Comparison of ENCODE assay signal across 8 cellular contexts in the genomic region with DNA sequence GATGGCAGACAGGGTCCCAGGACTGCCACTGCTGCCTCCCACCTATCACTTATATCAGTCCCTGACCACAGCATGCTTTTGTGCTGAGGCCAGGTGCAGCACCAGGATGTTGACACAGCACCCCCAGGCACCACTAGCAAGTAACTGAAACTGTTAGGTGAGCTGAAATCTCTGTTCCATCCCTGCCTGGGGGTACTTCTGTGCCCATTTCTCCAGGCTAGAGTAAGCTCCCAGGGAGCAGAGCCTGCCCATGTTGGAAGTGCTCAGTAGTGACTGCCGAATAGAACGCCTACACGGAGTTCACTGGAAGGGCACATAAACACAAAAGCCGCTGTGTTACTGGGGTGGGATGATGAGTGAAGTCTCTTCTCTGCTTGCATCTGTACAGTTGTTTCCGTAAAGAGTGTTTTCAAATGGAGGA. TPM values are rescaled to one million over a fixed set of nuclear protein-coding genes. Genes with fewer than 3 reads are reported as not detected.
DNase-seq lines count a peak whose midpoint lies in the region; ATAC-seq lines count a peak whose summit lies in the region.

No MANE protein-coding gene starts in this region.

- peak overlapping the region in 1 of 2 donors; percentile 38 for H3K9ac ChIP-seq in duodenal mucosa (ENCODE audit: low read depth in 1 of 2, low read length in 2 of 2)

- H3K27ac ChIP-seq in duodenal mucosa (ENCODE audit: low read depth, low read length): no peak overlapping the region

- H3K4me1 Mint-ChIP-seq in activated CD4-positive, alpha-beta T cell treated with anti-CD3 and anti-CD28 coated beads for 36 hours: peaks cover 13% of the 10 kb centered on the region
- peaks cover 5% of the 10 kb centered on the region for H3K4me1 Mint-ChIP-seq in T-helper 2 cell treated with Interferon-gamma antibody and Interleukin-4, amounts not matched to agents 5 μg/mL and 100 μg/mL, for 36 hours (ENCODE audit: low read depth)

- no peaks in the 10 kb centered on the region for H3K27me3 ChIP-seq in duodenal mucosa (ENCODE audit: control insufficient read depth in 1 of 2, insufficient read depth in 2 of 2, low read length in 2 of 2)

- peaks cover 0 to 9% of the 10 kb centered on the region in 2 donors for H3K36me3 ChIP-seq in duodenal mucosa (ENCODE audit: control insufficient read depth in 1 of 2, insufficient read depth in 2 of 2, low read length in 2 of 2)

- H3K4me3 Mint-ChIP-seq in activated CD4-positive, alpha-beta T cell treated with anti-CD3 and anti-CD28 coated beads for 36 hours: peak overlapping the region; percentile 45
- H3K4me3 Mint-ChIP-seq in T-helper 2 cell treated with Interferon-gamma antibody and Interleukin-4, amounts not matched to agents 5 μg/mL and 100 μg/mL, for 36 hours: peak overlapping the region; percentile 39

- H3K9me3 Mint-ChIP-seq in activated CD4-positive, alpha-beta T cell treated with anti-CD3 and anti-CD28 coated beads for 36 hours (ENCODE audit: low read depth): no peaks in the 10 kb centered on the region
- H3K9me3 Mint-ChIP-seq in T-helper 2 cell treated with Interferon-gamma antibody and Interleukin-4, amounts not matched to agents 5 μg/mL and 100 μg/mL, for 36 hours: no peaks in the 10 kb centered on the region

- peak; percentile 54 for ATAC-seq in activated CD4-positive, alpha-beta T cell treated with anti-CD3 and anti-CD28 coated beads for 36 hours
- no peak for ATAC-seq in GM21423 (IDR thresholded peaks at IDR 0.05; ENCODE audit: unreplicated experiment)
- no peak for ATAC-seq in HG03460 (IDR thresholded peaks at IDR 0.05; ENCODE audit: unreplicated experiment)

- peak; percentile 12 for DNase-seq in activated CD4-positive, alpha-beta T cell treated with anti-CD3 and anti-CD28 coated beads for 36 hours
- no peak for DNase-seq in activated CD4-positive, alpha-beta T cell treated with anti-CD3 and anti-CD28 coated beads, Interleukin-2, amount 50 U/mL, for 1 hour
- no peak for DNase-seq in T-helper 2 cell treated with Interferon-gamma antibody and Interleukin-4, amounts not matched to agents 5 μg/mL and 100 μg/mL, for 36 hours (ENCODE audit: low spot score)
- DNase-seq in stimulated activated CD8-positive, alpha-beta memory T cell treated with anti-CD3 and anti-CD28 coated beads, Interleukin-4, amount 100 ng/mL, for 48 hours: peak; percentile 31
- DNase-seq in inferior parietal cortex (ENCODE audit: extremely low spot score): no peak

- no peaks in the 10 kb centered on the region for H3K9me3 ChIP-seq in duodenal mucosa (ENCODE audit: control insufficient read depth in 1 of 2, low read length in 2 of 2)

- POLR2A ChIA-PET in activated CD4-positive, alpha-beta T cell treated with anti-CD3 and anti-CD28 coated beads for 36 hours (lab: Charles Lee): no interaction called here

- H3K36me3 Mint-ChIP-seq in activated CD4-positive, alpha-beta T cell treated with anti-CD3 and anti-CD28 coated beads for 36 hours (ENCODE audit: low read depth): peaks cover 11% of the 10 kb centered on the region
- H3K36me3 Mint-ChIP-seq in T-helper 2 cell treated with Interferon-gamma antibody and Interleukin-4, amounts not matched to agents 5 μg/mL and 100 μg/mL, for 36 hours (ENCODE audit: low read depth): no peaks in the 10 kb centered on the region

- H3K4me1 ChIP-seq in duodenal mucosa (ENCODE audit: control insufficient read depth in 1 of 2, insufficient read depth in 2 of 2, low read length in 2 of 2): no peaks in the 10 kb centered on the region

- no peaks in the 10 kb centered on the region for H3K27me3 Mint-ChIP-seq in activated CD4-positive, alpha-beta T cell treated with anti-CD3 and anti-CD28 coated beads for 36 hours
- no peaks in the 10 kb centered on the region for H3K27me3 Mint-ChIP-seq in T-helper 2 cell treated with Interferon-gamma antibody and Interleukin-4, amounts not matched to agents 5 μg/mL and 100 μg/mL, for 36 hours (ENCODE audit: low read depth)

- CTCF ChIA-PET in activated CD4-positive, alpha-beta T cell treated with anti-CD3 and anti-CD28 coated beads for 36 hours (lab: Charles Lee): no interaction called here

- intact Hi-C loops in activated CD4-positive, alpha-beta T cell treated with anti-CD3 and anti-CD28 coated beads for 36 hours (cut with DNase I, micrococcal nuclease): no loop called here

- peak overlapping the region; percentile 19 to 36 for H3K4me3 ChIP-seq in duodenal mucosa (ENCODE audit: low read depth in 1 of 2, low read length in 2 of 2)

- peak overlapping the region; percentile 87 for H3K27ac Mint-ChIP-seq in activated CD4-positive, alpha-beta T cell treated with anti-CD3 and anti-CD28 coated beads for 36 hours
- peak overlapping the region; percentile 31 for H3K27ac Mint-ChIP-seq in T-helper 2 cell treated with Interferon-gamma antibody and Interleukin-4, amounts not matched to agents 5 μg/mL and 100 μg/mL, for 36 hours

RNA-seq across cellular contexts. Expression of a gene that starts 42.9 kb away (rescaled TPM):
- 10 to 100 TPM; 67.5 to 69.2 TPM for total RNA-seq in activated CD4-positive, alpha-beta T cell treated with anti-CD3 and anti-CD28 coated beads for 36 hours

RNA-seq across cellular contexts. Expression of a gene that starts 47.5 kb away (rescaled TPM):
- 1 to 10 TPM; 2.6 TPM for total RNA-seq in activated CD4-positive, alpha-beta T cell treated with anti-CD3 and anti-CD28 coated beads for 36 hours

Comparison
In these comparisons a context has a peak if more than half of its experiments do, and no peak if none do; other contexts are left out.
1. DNase-seq: peak in activated CD4-positive, alpha-beta T cell treated with anti-CD3 and anti-CD28 coated beads for 36 hours (single experiment) and stimulated activated CD8-positive, alpha-beta memory T cell treated with anti-CD3 and anti-CD28 coated beads, Interleukin-4, amount 100 ng/mL, for 48 hours (single experiment); none in activated CD4-positive, alpha-beta T cell treated with anti-CD3 and anti-CD28 coated beads, Interleukin-2, amount 50 U/mL, for 1 hour (single experiment), T-helper 2 cell treated with Interferon-gamma antibody and Interleukin-4, amounts not matched to agents 5 μg/mL and 100 μg/mL, for 36 hours (single experiment) and inferior parietal cortex (single experiment).